Comparison of ENCODE assay signal across 8 cellular contexts in the genomic region with DNA sequence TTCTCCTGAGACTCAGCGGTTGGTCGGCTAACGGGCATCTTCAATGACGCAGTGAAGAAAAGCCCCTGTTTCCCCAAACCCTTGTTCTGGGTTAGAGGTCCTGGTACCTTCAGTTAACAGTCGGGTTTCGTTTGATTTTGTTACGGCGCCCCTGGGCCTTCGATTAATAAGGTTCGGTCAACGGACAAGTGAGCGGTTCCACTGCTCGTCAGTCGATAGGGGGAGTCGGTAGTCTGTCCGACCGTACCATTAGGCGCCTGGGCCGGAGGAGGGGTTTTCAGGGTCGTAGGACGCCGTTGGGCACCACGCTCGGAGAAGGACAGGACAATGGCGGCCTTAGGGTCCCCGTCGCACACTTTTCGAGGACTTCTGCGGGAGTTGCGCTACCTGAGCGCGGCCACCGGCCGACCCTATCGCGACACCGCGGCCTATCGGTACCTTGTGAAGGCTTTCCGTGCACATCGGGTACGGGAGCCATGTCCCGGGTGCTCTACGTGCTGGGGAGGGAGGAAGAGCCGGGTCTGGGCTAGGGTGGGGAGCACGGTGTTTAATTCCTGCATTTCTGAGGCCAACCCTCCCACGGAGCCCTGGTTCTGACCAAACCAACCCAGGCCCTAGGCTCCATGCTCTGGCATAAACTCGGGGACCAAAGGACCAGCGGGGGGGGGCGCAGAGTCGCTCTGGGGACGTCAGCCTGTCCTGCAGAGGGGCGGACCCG. TPM values are rescaled to one million over a fixed set of nuclear protein-coding genes. Genes with fewer than 3 reads are reported as not detected.
DNase-seq lines count a peak whose midpoint lies in the region; ATAC-seq and TF ChIP-seq lines count a peak whose summit lies in the region.

A gene with protein sequence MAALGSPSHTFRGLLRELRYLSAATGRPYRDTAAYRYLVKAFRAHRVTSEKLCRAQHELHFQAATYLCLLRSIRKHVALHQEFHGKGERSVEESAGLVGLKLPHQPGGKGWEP (plus strand): TSS at position 280 of the 718 bp plus-strand sequence. CDS start 48 bp downstream, at position 328.

- TF ChIP-seq EP300 in stomach (IDR thresholded peaks at IDR 0.05) = no peak

- peak within 1 kb of the TSS; percentile 62 for H3K4me3 ChIP-seq in LNCaP clone FGC (ENCODE audit: low read depth, low read length)
- peak within 1 kb of the TSS; percentile 92 for H3K4me3 ChIP-seq in RWPE2 (ENCODE audit: severe bottlenecking)
- peak within 1 kb of the TSS; percentile 97 for H3K4me3 ChIP-seq in fibroblast of villous mesenchyme (ENCODE audit: low read depth, low read length)
- peak within 1 kb of the TSS; percentile 57 to 95 (median 72) for H3K4me3 ChIP-seq in stomach

- H3K4me1 Mint-ChIP-seq in neural crest cell = peaks cover 36% of the 10 kb centered on the region

- H3K27me3 ChIP-seq in RWPE2 (ENCODE audit: insufficient read depth, poor library complexity, severe bottlenecking) = no peaks in the 10 kb centered on the region
- H3K27me3 ChIP-seq in stomach = no peaks in the 10 kb centered on the region

- H3K9me3 Mint-ChIP-seq in neural crest cell = peaks cover 9% of the 10 kb centered on the region

- peaks cover 14% of the 10 kb centered on the region for H3K36me3 ChIP-seq in RWPE2 (ENCODE audit: low read depth)
- H3K36me3 ChIP-seq in stomach = peaks cover 0 to 11% (median 10%) of the 10 kb centered on the region in 4 donors

- intact Hi-C loops in stomach (cut with DNase I; ENCODE audit: low total_unique reads) = no loop called here

- WGBS in stomach, 5 donors = 0 to 1% (median 0%) methylated on average over 32 to 54 of the region's 54 CpGs

- H3K4me1 ChIP-seq in RWPE2 (ENCODE audit: insufficient read depth, poor library complexity, severe bottlenecking) (no peaks in the 10 kb centered on the region), stomach (peaks cover 8 to 22% (median 14%) of the 10 kb centered on the region in 4 donors)

- TF ChIP-seq CTCF in LNCaP clone FGC (IDR thresholded peaks at IDR 0.05; ENCODE audit: control insufficient read depth, extremely low read depth, insufficient read depth) (peak; percentile 31; the same call in 1 of the 2 replicates), RWPE2 (IDR thresholded peaks at IDR 0.05; ENCODE audit: poor library complexity, severe bottlenecking) (peak; percentile 26), fibroblast of villous mesenchyme (IDR thresholded peaks at IDR 0.05; ENCODE audit: insufficient read depth, low read depth, low read length) (peak; percentile 34), neural crest cell (conservative IDR thresholded peaks at IDR 0.05) (peak; percentile 46), stomach (IDR thresholded peaks at IDR 0.05) (peak in 5 of 7 experiments; percentile 15 to 59 (median 32))

- H3K27ac ChIP-seq in RWPE2 (ENCODE audit: poor library complexity, severe bottlenecking) (peak within 1 kb of the TSS; percentile 85), stomach (peak within 1 kb of the TSS; percentile 97 to 100 (median 100))

- H3K36me3 Mint-ChIP-seq in neural crest cell (ENCODE audit: low read depth) = peaks cover 25% of the 10 kb centered on the region

- peaks cover 22% of the 10 kb centered on the region for H3K27me3 Mint-ChIP-seq in neural crest cell (ENCODE audit: low read depth)

- H3K4me3 Mint-ChIP-seq in neural crest cell = peak within 1 kb of the TSS; percentile 97

- peak within 1 kb of the TSS; percentile 100 for H3K27ac Mint-ChIP-seq in neural crest cell (ENCODE audit: unreplicated experiment)

- peak; percentile 82 for ATAC-seq in RWPE2 (ENCODE audit: low read depth)

- in situ Hi-C loops in G401 (cut with HindIII; ENCODE audit: low sequenced_read_pairs) = no loop called here

- H3K9me3 ChIP-seq in RWPE2 (ENCODE audit: severe bottlenecking) (no peaks in the 10 kb centered on the region), stomach (no peaks in the 10 kb centered on the region)

- TF ChIP-seq POLR2A in stomach (IDR thresholded peaks at IDR 0.05) = peak in 2 of 4 donors; percentile 23 to 54

- peak; percentile 97 for DNase-seq in G401 (ENCODE audit: low spot score)
- DNase-seq in H4 (ENCODE audit: low spot score) = peak; percentile 91
- peak; percentile 88 for DNase-seq in LNCaP clone FGC (ENCODE audit: low read depth)
- DNase-seq in RWPE2 (ENCODE audit: low spot score) = peak; percentile 90
- peak; percentile 93 for DNase-seq in activated effector memory CD4-positive, alpha-beta T cell treated with anti-CD3 and anti-CD28 coated beads, Interleukin-2, amount 50 U/mL, for 16 hours
- peak; percentile 95 for DNase-seq in fibroblast of villous mesenchyme (ENCODE audit: low read depth)
- peak; percentile 83 for DNase-seq in neural crest cell (ENCODE audit: low read depth, low spot score)
- DNase-seq in stomach = peak; percentile 93

RNA-seq across cellular contexts. Expression of the gene that starts here (rescaled TPM):
- 12.3 and 15.1 TPM in 2 replicates for total RNA-seq in G401 (2014; rRNA removed; shearing (Covaris generic))
- 19.4 and 21.0 TPM in 2 replicates for total RNA-seq in H4 (2014; rRNA removed; shearing (Covaris generic))
- 8.4 and 13.4 TPM in 2 replicates for total RNA-seq in fibroblast of villous mesenchyme
- 18.3 and 24.8 TPM in 2 replicates for total RNA-seq in neural crest cell
- 10 to 100 TPM in 3 of 5 donors, 1 to 10 TPM in 1, not detected in 1; 6.2 to 13.6 (median 11.0) TPM for total RNA-seq in stomach
- 10 to 100 TPM; 21.5 to 42.6 (median 23.5) TPM for polyA plus RNA-seq in stomach

Comparison
In these comparisons a context has a peak if more than half of its experiments do, and no peak if none do; other contexts are left out.
1. Peak in every context shown above with its lines: DNase-seq, ATAC-seq, H3K4me3 ChIP-seq and H3K27ac ChIP-seq.